In genomic region chr22:23893957-23894709, GRCh38 we compare ENCODE assay signal across 1 cellular context.
A peak's percentile ranks its signal among the peaks of the same experiment; 100 is the strongest.
TF ChIP-seq lines count a peak whose summit lies in the region.

TSS of gene MIF (plus strand) at chr22:23894383. CDS start at chr22:23894475, 92 bp downstream.

TF ChIP-seq in HepG2, 621 proteins besides CTCF, POLR2A, EP300 and RAD21 (continued from another document and continues in another):
- TF ChIP-seq RNF219 (CRISPR knock-in tag; IDR thresholded peaks at IDR 0.05) (no peak), ZSCAN12 (CRISPR knock-in tag; IDR thresholded peaks at IDR 0.05) (no peak), TRIM22 (IDR thresholded peaks at IDR 0.05) (no peak), ARID2 (CRISPR knock-in tag; IDR thresholded peaks at IDR 0.05; ENCODE audit: borderline replicate concordance) (no peak), ZSCAN9 (CRISPR knock-in tag; IDR thresholded peaks at IDR 0.05; ENCODE audit: borderline replicate concordance) (no peak), ZFP36L2 (CRISPR knock-in tag; IDR thresholded peaks at IDR 0.05) (peak; percentile 31; the same call in 1 of the 2 replicates), NFYB (CRISPR knock-in tag; IDR thresholded peaks at IDR 0.05) (no peak), PREB (CRISPR knock-in tag; IDR thresholded peaks at IDR 0.05) (no peak), ATF1 (CRISPR knock-in tag; IDR thresholded peaks at IDR 0.05) (no peak), TFAP4 (IDR thresholded peaks at IDR 0.05; ENCODE audit: borderline replicate concordance, low read depth) (peak; percentile 30; the same call in 1 of the 2 replicates), ZNF329 (CRISPR knock-in tag; IDR thresholded peaks at IDR 0.05; ENCODE audit: low read depth) (peak; percentile 14; the same call in 1 of the 2 replicates), NR0B2 (CRISPR knock-in tag; IDR thresholded peaks at IDR 0.05) (peak; percentile 36), MXD1 (CRISPR knock-in tag; IDR thresholded peaks at IDR 0.05) (peak; percentile 36; the same call in 1 of the 2 replicates), MBD4 (IDR thresholded peaks at IDR 0.05; ENCODE audit: borderline replicate concordance, low read length) (no peak), ZFP36 (IDR thresholded peaks at IDR 0.05; ENCODE audit: borderline replicate concordance, low read depth, low read length, partially characterized antibody) (no peak), ZNF326 (CRISPR knock-in tag; IDR thresholded peaks at IDR 0.05; ENCODE audit: borderline replicate concordance) (0 out of 2 replicates have a peak, but pooled peaks have one; percentile 37), ZBTB20 (CRISPR knock-in tag; IDR thresholded peaks at IDR 0.05; ENCODE audit: borderline replicate concordance, low read depth) (peak; percentile 43; the same call in 1 of the 2 replicates), ZNF772 (CRISPR knock-in tag; IDR thresholded peaks at IDR 0.05) (peak; percentile 22; the same call in 1 of the 2 replicates), ZFP82 (CRISPR knock-in tag; IDR thresholded peaks at IDR 0.05; ENCODE audit: borderline replicate concordance) (peak; percentile 87; the same call in 1 of the 2 replicates), ZNF574 (CRISPR knock-in tag; IDR thresholded peaks at IDR 0.05) (peak; percentile 79), ZFAT (CRISPR knock-in tag; conservative IDR thresholded peaks at IDR 0.05) (no peak), RBFOX2 (IDR thresholded peaks at IDR 0.05; ENCODE audit: low read depth, low read length) (peak; percentile 97), ZNF580 (CRISPR knock-in tag; IDR thresholded peaks at IDR 0.05; ENCODE audit: borderline replicate concordance, low read depth) (peak; percentile 89; the same call in 1 of the 2 replicates), MTF2 (CRISPR knock-in tag; IDR thresholded peaks at IDR 0.05; ENCODE audit: borderline replicate concordance) (0 out of 2 replicates have a peak, but pooled peaks have one; percentile 9), ZNF383 (CRISPR knock-in tag; IDR thresholded peaks at IDR 0.05; ENCODE audit: borderline replicate concordance) (no peak), MXD3 (CRISPR knock-in tag; IDR thresholded peaks at IDR 0.05) (peak; percentile 25), SMYD3 (CRISPR knock-in tag; IDR thresholded peaks at IDR 0.05) (0 out of 2 replicates have a peak, but pooled peaks have one; percentile 21), DNMT3B (CRISPR knock-in tag; conservative IDR thresholded peaks at IDR 0.05) (no peak), AHDC1 (CRISPR knock-in tag; IDR thresholded peaks at IDR 0.05; ENCODE audit: borderline replicate concordance) (peak; percentile 64), ZFP91 (CRISPR knock-in tag; IDR thresholded peaks at IDR 0.05; ENCODE audit: borderline replicate concordance) (peak; percentile 86; the same call in 1 of the 2 replicates), ZNF572 (CRISPR knock-in tag; IDR thresholded peaks at IDR 0.05) (peak; percentile 95; the same call in 1 of the 2 replicates), HOMEZ (CRISPR knock-in tag; IDR thresholded peaks at IDR 0.05; ENCODE audit: low read depth) (peak; percentile 48; the same call in 1 of the 2 replicates), PHB2 (IDR thresholded peaks at IDR 0.05; ENCODE audit: partially characterized antibody) (no peak), ZFX (CRISPR knock-in tag; IDR thresholded peaks at IDR 0.05; ENCODE audit: low read depth) (peak; percentile 31; the same call in 1 of the 2 replicates), HMGA1 (CRISPR knock-in tag; conservative IDR thresholded peaks at IDR 0.05) (no peak), ZNF790 (CRISPR knock-in tag; IDR thresholded peaks at IDR 0.05; ENCODE audit: borderline replicate concordance) (peak; percentile 78), ZMYM4 (CRISPR knock-in tag; IDR thresholded peaks at IDR 0.05) (peak; percentile 30; the same call in 1 of the 2 replicates), ZNF274 (CRISPR knock-in tag; IDR thresholded peaks at IDR 0.05) (peak; percentile 49), HDAC2 (CRISPR knock-in tag; IDR thresholded peaks at IDR 0.05) (0 out of 2 replicates have a peak, but pooled peaks have one; percentile 62), NCOR1 (IDR thresholded peaks at IDR 0.05; ENCODE audit: borderline replicate concordance, low read length) (no peak; the same call in 1 of the 2 replicates), SP4 (CRISPR knock-in tag; IDR thresholded peaks at IDR 0.05) (peak; percentile 87)
